In the genomic region with DNA sequence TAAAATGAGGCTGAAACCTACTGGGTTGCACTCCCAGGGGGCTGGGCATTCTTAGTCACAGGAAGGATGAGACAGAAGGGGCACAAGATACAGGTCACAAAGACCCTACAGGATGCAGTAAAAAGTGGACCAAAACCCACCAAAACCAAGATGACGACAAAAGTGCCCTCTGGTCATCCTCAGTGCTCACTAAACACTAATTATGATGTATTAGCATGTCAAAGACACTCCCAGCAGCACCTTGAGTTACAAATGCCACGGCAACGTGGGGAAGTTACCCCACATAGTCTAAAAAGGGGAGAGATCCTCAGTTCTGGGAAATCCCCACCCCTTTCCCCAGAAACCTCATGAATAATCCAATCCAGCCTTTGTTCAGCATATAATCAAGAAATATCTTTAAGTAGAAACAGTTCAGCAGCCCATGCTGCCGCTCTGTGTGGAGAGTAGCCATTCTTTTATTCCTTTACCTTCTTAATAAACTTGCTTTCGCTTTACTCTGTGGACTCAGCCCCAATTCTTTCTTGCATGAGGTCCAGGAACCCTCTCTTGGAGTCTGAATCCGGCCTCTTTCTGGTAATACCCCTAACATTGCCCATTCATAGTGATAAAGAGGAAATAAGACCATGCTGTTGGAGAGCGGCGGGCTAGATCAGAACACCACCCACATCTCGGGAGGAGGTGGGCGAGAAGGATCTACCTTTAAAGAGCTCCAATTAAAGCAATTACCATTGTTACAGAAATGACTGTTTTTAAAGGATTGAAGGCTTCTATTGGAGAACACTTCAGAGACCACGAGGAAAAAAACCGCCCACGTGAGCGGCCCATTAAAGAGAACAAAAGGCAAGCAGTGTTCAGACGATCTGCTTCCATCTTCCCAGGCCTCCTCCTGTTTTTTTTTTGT, we compare ENCODE assay signal across 9 cellular contexts.
DNase-seq lines count a peak whose midpoint lies in the region; ATAC-seq and TF ChIP-seq lines count a peak whose summit lies in the region.
"Had no signal": no experiment of that assay in that cellular context is flagged by ENCODE, and none has a peak within 500 bp of the region (broad histone marks: within the 10 kb centered on the region; RNA-seq: fewer than 3 reads in every experiment).

No MANE protein-coding gene starts in this region.

- intact Hi-C loops in left ventricle myocardium inferior (cut with micrococcal nuclease): no loop called here

- H3K4me3 ChIP-seq in left ventricle myocardium inferior: no peak overlapping the region
- H3K4me3 ChIP-seq: vagina had no signal

- H3K27ac ChIP-seq in left ventricle myocardium inferior (replicated peaks): no peak overlapping the region
- H3K27ac ChIP-seq: vagina had no signal

- H3K27me3 ChIP-seq in left ventricle myocardium inferior (ENCODE audit: low read depth): peaks cover 20% of the 10 kb centered on the region
- H3K27me3 ChIP-seq: vagina had no signal

- no peaks in the 10 kb centered on the region for H3K36me3 ChIP-seq in left ventricle myocardium inferior
- H3K36me3 ChIP-seq: vagina had no signal

- H3K27ac Mint-ChIP-seq in activated naive CD4-positive, alpha-beta T cell treated with anti-CD3 and anti-CD28 coated beads, Interleukin-2, amount 50 U/mL, for 24 hours: peak overlapping the region; percentile 30
- peak overlapping the region; percentile 86 for H3K27ac Mint-ChIP-seq in activated naive CD8-positive, alpha-beta T cell
- H3K27ac Mint-ChIP-seq in stimulated activated memory B cell treated with anti-CD40 and anti-IgM and Interleukin-4, amounts not matched to agents 10 μg/mL and 1 μg/mL and 100 μg/mL, for 72 hours: peak overlapping the region; percentile 87

- no peaks in the 10 kb centered on the region for H3K9me3 Mint-ChIP-seq in activated naive CD4-positive, alpha-beta T cell treated with anti-CD3 and anti-CD28 coated beads, Interleukin-2, amount 50 U/mL, for 24 hours
- no peaks in the 10 kb centered on the region for H3K9me3 Mint-ChIP-seq in activated naive CD8-positive, alpha-beta T cell (ENCODE audit: low read depth)
- H3K9me3 Mint-ChIP-seq in stimulated activated memory B cell treated with anti-CD40 and anti-IgM and Interleukin-4, amounts not matched to agents 10 μg/mL and 1 μg/mL and 100 μg/mL, for 72 hours: no peaks in the 10 kb centered on the region

- no peaks in the 10 kb centered on the region for H3K9me3 ChIP-seq in left ventricle myocardium inferior (replicated peaks)
- H3K9me3 ChIP-seq: vagina had no signal

- TF ChIP-seq CTCF in left ventricle myocardium inferior (IDR thresholded peaks at IDR 0.05; ENCODE audit: borderline replicate concordance): no peak

- no peaks in the 10 kb centered on the region for H3K27me3 Mint-ChIP-seq in activated naive CD4-positive, alpha-beta T cell treated with anti-CD3 and anti-CD28 coated beads, Interleukin-2, amount 50 U/mL, for 24 hours
- H3K27me3 Mint-ChIP-seq in activated naive CD8-positive, alpha-beta T cell: no peaks in the 10 kb centered on the region
- H3K27me3 Mint-ChIP-seq in stimulated activated memory B cell treated with anti-CD40 and anti-IgM and Interleukin-4, amounts not matched to agents 10 μg/mL and 1 μg/mL and 100 μg/mL, for 72 hours: no peaks in the 10 kb centered on the region

- no peaks in the 10 kb centered on the region for H3K36me3 Mint-ChIP-seq in activated naive CD4-positive, alpha-beta T cell treated with anti-CD3 and anti-CD28 coated beads, Interleukin-2, amount 50 U/mL, for 24 hours
- H3K36me3 Mint-ChIP-seq in activated naive CD8-positive, alpha-beta T cell: no peaks in the 10 kb centered on the region
- H3K36me3 Mint-ChIP-seq in stimulated activated memory B cell treated with anti-CD40 and anti-IgM and Interleukin-4, amounts not matched to agents 10 μg/mL and 1 μg/mL and 100 μg/mL, for 72 hours: no peaks in the 10 kb centered on the region

- H3K4me1 ChIP-seq in left ventricle myocardium inferior: no peaks in the 10 kb centered on the region
- H3K4me1 ChIP-seq: vagina had no signal

- H3K4me3 Mint-ChIP-seq in activated naive CD4-positive, alpha-beta T cell treated with anti-CD3 and anti-CD28 coated beads, Interleukin-2, amount 50 U/mL, for 24 hours: no peak overlapping the region
- peak overlapping the region; percentile 30 for H3K4me3 Mint-ChIP-seq in activated naive CD8-positive, alpha-beta T cell
- H3K4me3 Mint-ChIP-seq in stimulated activated memory B cell treated with anti-CD40 and anti-IgM and Interleukin-4, amounts not matched to agents 10 μg/mL and 1 μg/mL and 100 μg/mL, for 72 hours: peak overlapping the region; percentile 55

- no peak for DNase-seq in activated naive CD4-positive, alpha-beta T cell (lab: John Stamatoyannopoulos, UW)
- DNase-seq in iPS-NIHi7 (ENCODE audit: extremely low spot score): no peak
- DNase-seq in left ventricle myocardium inferior: no peak

- peaks cover 11% of the 10 kb centered on the region for H3K4me1 Mint-ChIP-seq in activated naive CD4-positive, alpha-beta T cell treated with anti-CD3 and anti-CD28 coated beads, Interleukin-2, amount 50 U/mL, for 24 hours
- H3K4me1 Mint-ChIP-seq in activated naive CD8-positive, alpha-beta T cell (ENCODE audit: low read depth): peaks cover 17% of the 10 kb centered on the region
- H3K4me1 Mint-ChIP-seq in stimulated activated memory B cell treated with anti-CD40 and anti-IgM and Interleukin-4, amounts not matched to agents 10 μg/mL and 1 μg/mL and 100 μg/mL, for 72 hours: peaks cover 43% of the 10 kb centered on the region

- peak; percentile 52 for ATAC-seq in HG03342 (IDR thresholded peaks at IDR 0.05; ENCODE audit: unreplicated experiment)
- ATAC-seq in stimulated activated memory B cell treated with anti-CD40 and anti-IgM and Interleukin-4, amounts not matched to agents 10 μg/mL and 1 μg/mL and 100 μg/mL, for 72 hours: peak; percentile 89
- no peak for ATAC-seq in HG03175 (IDR thresholded peaks at IDR 0.05; ENCODE audit: unreplicated experiment)

Comparison
In these comparisons a context has a peak if more than half of its experiments do, and no peak if none do; other contexts are left out.
1. H3K27ac Mint-ChIP-seq: peak in every context shown above with its lines; median percentile 87 in stimulated activated memory B cell treated with anti-CD40 and anti-IgM and Interleukin-4, amounts not matched to agents 10 μg/mL and 1 μg/mL and 100 μg/mL, for 72 hours; 86 in activated naive CD8-positive, alpha-beta T cell; 30 in activated naive CD4-positive, alpha-beta T cell treated with anti-CD3 and anti-CD28 coated beads, Interleukin-2, amount 50 U/mL, for 24 hours.